21 cellular contexts compared by ENCODE assay signal in the genomic region with DNA sequence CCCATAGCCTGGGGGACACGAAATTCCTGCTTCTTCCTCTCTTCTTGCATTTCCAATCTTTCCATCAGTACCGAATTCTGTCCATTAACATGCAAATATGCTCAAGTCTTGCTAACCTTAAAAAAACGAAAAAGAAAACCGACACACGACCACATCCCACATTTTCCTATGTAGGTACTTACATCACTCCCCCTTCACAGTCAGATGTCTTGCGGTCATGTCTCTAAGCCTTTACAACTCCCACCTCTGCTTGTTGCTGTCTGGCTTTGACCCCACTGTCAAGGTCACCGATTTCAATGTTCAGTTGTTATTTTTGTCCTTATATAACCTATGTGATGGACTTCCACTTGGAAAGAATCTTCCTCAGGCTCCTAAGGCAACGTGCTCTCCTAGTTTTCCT.
"Had no signal": no experiment of that assay in that cellular context is flagged by ENCODE, and none has a peak within 500 bp of the region (broad histone marks: within the 10 kb centered on the region; RNA-seq: fewer than 3 reads in every experiment).

No MANE protein-coding gene starts in this region.

- H2AFZ ChIP-seq: hepatocyte had no signal

- H3K9me3 ChIP-seq: esophagus muscularis mucosa, gastroesophageal sphincter, heart left ventricle, left lung, lower lobe of right lung had no signal

- H3K27me3 ChIP-seq: dorsolateral prefrontal cortex, esophagus muscularis mucosa, foreskin keratinocyte, gastroesophageal sphincter, hepatocyte, left lung had no signal

- H3K79me2 ChIP-seq: hepatocyte had no signal

- H3K4me3 ChIP-seq: coronary artery, dorsolateral prefrontal cortex, esophagus muscularis mucosa, gastroesophageal sphincter, heart left ventricle, hepatocyte, left lung, lower lobe of right lung had no signal

- DNase-seq: dermis blood vessel endothelial cell; dorsolateral prefrontal cortex; effector CD4-positive, alpha-beta T cell; effector memory CD4-positive, alpha-beta T cell; foreskin keratinocyte; heart left ventricle; hypothalamus; immature natural killer cell; islet precursor cell; kidney; kidney glomerular epithelial cell; left colon; left lung; left ventricle myocardium superior; lower lobe of right lung; mesenchymal stem cell; naive thymus-derived CD4-positive, alpha-beta T cell had no signal

- H3K4me1 ChIP-seq: esophagus muscularis mucosa, foreskin keratinocyte, gastroesophageal sphincter, heart left ventricle, left lung, lower lobe of right lung had no signal

- H3K4me2 ChIP-seq: hepatocyte had no signal

- H3K36me3 ChIP-seq: esophagus muscularis mucosa, gastroesophageal sphincter, heart left ventricle, left lung, lower lobe of right lung had no signal

- H3K27ac ChIP-seq: coronary artery, dorsolateral prefrontal cortex, esophagus muscularis mucosa, foreskin keratinocyte, gastroesophageal sphincter, heart left ventricle, hepatocyte, left lung, lower lobe of right lung had no signal
